11 cellular contexts compared by ENCODE assay signal in the genomic region with DNA sequence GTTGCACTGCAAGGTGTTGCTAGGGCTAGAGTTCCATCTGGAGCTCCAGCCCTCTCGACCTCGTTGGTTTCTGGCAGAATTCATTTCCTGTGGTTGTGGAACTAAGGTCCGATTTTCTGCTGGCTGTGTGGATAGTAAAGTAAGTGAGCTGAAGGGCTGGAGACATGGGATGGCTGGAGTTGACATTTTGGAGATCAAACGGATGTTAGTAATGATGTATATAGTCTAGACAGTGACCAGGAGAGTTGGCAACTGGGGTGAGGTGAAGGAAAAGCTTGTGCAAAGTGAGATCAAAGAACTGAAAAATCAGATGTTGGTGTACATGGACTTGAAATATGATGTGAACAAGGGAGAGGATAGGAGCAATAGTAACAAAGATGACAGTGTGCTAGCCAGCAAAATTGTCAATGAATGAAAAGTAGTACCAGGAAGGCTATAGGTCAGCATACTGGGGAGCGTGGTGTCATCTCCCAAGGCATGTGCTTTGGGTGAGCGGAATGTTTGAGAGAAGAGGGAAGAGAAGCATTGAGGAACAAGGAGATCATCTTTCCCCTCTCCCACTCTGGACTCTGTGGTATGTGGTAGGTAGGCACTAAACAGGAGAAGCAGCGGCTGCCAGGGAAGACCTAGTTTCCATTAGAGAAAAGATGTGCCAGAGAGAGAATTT. TPM values are rescaled to one million over a fixed set of nuclear protein-coding genes. Genes with fewer than 3 reads are reported as not detected.
DNase-seq lines count a peak whose midpoint lies in the region; ATAC-seq and TF ChIP-seq lines count a peak whose summit lies in the region.
"Had no signal": no experiment of that assay in that cellular context is flagged by ENCODE, and none has a peak within 500 bp of the region (broad histone marks: within the 10 kb centered on the region; RNA-seq: fewer than 3 reads in every experiment).

No MANE protein-coding gene starts in this region.

- no peak overlapping the region for H2AFZ ChIP-seq in Loucy (ENCODE audit: low read length)

- peak overlapping the region; percentile 39 for H3K4me3 ChIP-seq in Loucy (ENCODE audit: low read length, poor library complexity, severe bottlenecking)
- no peak overlapping the region for H3K4me3 ChIP-seq in CD8-positive, alpha-beta memory T cell (ENCODE audit: low read length)

- H3K9me3 ChIP-seq in Loucy (ENCODE audit: insufficient read depth, low read depth, low read length), result no peaks in the 10 kb centered on the region
- no peaks in the 10 kb centered on the region for H3K9me3 ChIP-seq in CD8-positive, alpha-beta memory T cell (ENCODE audit: low read length)

- no peak for DNase-seq in left ventricle myocardium superior
- DNase-seq in Right ventricle myocardium superior, result no peak
- DNase-seq in GM13976 (ENCODE audit: low spot score), result no peak
- DNase-seq in activated gamma-delta T cell (lab: John Stamatoyannopoulos, UW), result no peak
- DNase-seq in CD8-positive, alpha-beta memory T cell, result no peak
- DNase-seq: erythroblast, NCI-H1417 had no signal

- peaks cover 22% of the 10 kb centered on the region for H3K4me1 ChIP-seq in Loucy (ENCODE audit: insufficient read depth, low read length, poor library complexity, severe bottlenecking)
- peaks cover 8% of the 10 kb centered on the region for H3K4me1 ChIP-seq in CD8-positive, alpha-beta memory T cell (ENCODE audit: insufficient read depth, low read length)

- H3K27me3 ChIP-seq in Loucy (ENCODE audit: insufficient read depth, low read length, poor library complexity, severe bottlenecking), result no peaks in the 10 kb centered on the region
- no peaks in the 10 kb centered on the region for H3K27me3 ChIP-seq in CD8-positive, alpha-beta memory T cell (ENCODE audit: insufficient read depth, low read length, poor library complexity, severe bottlenecking)

- peaks cover 4% of the 10 kb centered on the region for H4K20me1 ChIP-seq in Loucy (ENCODE audit: insufficient read depth, low read length, poor library complexity, severe bottlenecking)

- H3K9me3 Mint-ChIP-seq in stimulated activated memory B cell treated with anti-CD40 and anti-IgM and Interleukin-4, amounts not matched to agents 10 μg/mL and 1 μg/mL and 100 μg/mL, for 72 hours, result no peaks in the 10 kb centered on the region
- H3K9me3 Mint-ChIP-seq in CD8-positive, alpha-beta memory T cell, result no peaks in the 10 kb centered on the region
- H3K9me3 Mint-ChIP-seq: activated naive CD4-positive, alpha-beta T cell treated with anti-CD3 and anti-CD28 coated beads, Interleukin-2, amount 50 U/mL, for 24 hours had no signal

- CTCF ChIA-PET in CD8-positive, alpha-beta memory T cell (lab: Charles Lee), result interaction anchor here (1.1 kb wide), 1 partner anchor 9 kb away, joined by 3 read pairs; no protein-coding TSS in a partner anchor

- no peak overlapping the region for H3K27ac ChIP-seq in CD8-positive, alpha-beta memory T cell (ENCODE audit: low read depth, low read length)

- intact Hi-C loops in left ventricle myocardium superior (cut with micrococcal nuclease), result no loop called here
- intact Hi-C loops in Right ventricle myocardium superior (cut with DNase I), result no loop called here

- peak overlapping the region; percentile 58 for H3K4me3 Mint-ChIP-seq in stimulated activated memory B cell treated with anti-CD40 and anti-IgM and Interleukin-4, amounts not matched to agents 10 μg/mL and 1 μg/mL and 100 μg/mL, for 72 hours
- H3K4me3 Mint-ChIP-seq in CD8-positive, alpha-beta memory T cell, result no peak overlapping the region
- H3K4me3 Mint-ChIP-seq: activated naive CD4-positive, alpha-beta T cell treated with anti-CD3 and anti-CD28 coated beads, Interleukin-2, amount 50 U/mL, for 24 hours had no signal

- in situ Hi-C loops in GM13976 (cut with MboI; ENCODE audit: low sequenced_read_pairs, unreplicated experiment), result no loop called here

- H3K4me1 Mint-ChIP-seq in stimulated activated memory B cell treated with anti-CD40 and anti-IgM and Interleukin-4, amounts not matched to agents 10 μg/mL and 1 μg/mL and 100 μg/mL, for 72 hours, result peaks cover 61% of the 10 kb centered on the region
- peaks cover 32 to 49% (median 42%) of the 10 kb centered on the region in 3 donors for H3K4me1 Mint-ChIP-seq in CD8-positive, alpha-beta memory T cell

- H3K27me3 Mint-ChIP-seq in stimulated activated memory B cell treated with anti-CD40 and anti-IgM and Interleukin-4, amounts not matched to agents 10 μg/mL and 1 μg/mL and 100 μg/mL, for 72 hours, result no peaks in the 10 kb centered on the region
- H3K27me3 Mint-ChIP-seq in CD8-positive, alpha-beta memory T cell, result no peaks in the 10 kb centered on the region
- H3K27me3 Mint-ChIP-seq: activated naive CD4-positive, alpha-beta T cell treated with anti-CD3 and anti-CD28 coated beads, Interleukin-2, amount 50 U/mL, for 24 hours had no signal

- peaks cover 62% of the 10 kb centered on the region for H3K79me2 ChIP-seq in Loucy (ENCODE audit: insufficient read depth, low read length)

- H3K27ac Mint-ChIP-seq in stimulated activated memory B cell treated with anti-CD40 and anti-IgM and Interleukin-4, amounts not matched to agents 10 μg/mL and 1 μg/mL and 100 μg/mL, for 72 hours, result peak overlapping the region; percentile 78
- H3K27ac Mint-ChIP-seq in CD8-positive, alpha-beta memory T cell, result peak overlapping the region in 2 of 8 donors; percentile 4 to 49
- H3K27ac Mint-ChIP-seq: activated naive CD4-positive, alpha-beta T cell treated with anti-CD3 and anti-CD28 coated beads, Interleukin-2, amount 50 U/mL, for 24 hours had no signal

- H3K9me2 ChIP-seq in Loucy (replicated peaks; ENCODE audit: low read depth, low read length), result no peaks in the 10 kb centered on the region

- H3F3A ChIP-seq in Loucy (ENCODE audit: low read depth), result no peaks in the 10 kb centered on the region

- H3K36me3 ChIP-seq in Loucy (ENCODE audit: insufficient read depth, low read length), result peaks cover 12% of the 10 kb centered on the region; the same call in 1 of the 2 replicates
- peaks cover under 1% of the 10 kb centered on the region for H3K36me3 ChIP-seq in CD8-positive, alpha-beta memory T cell (ENCODE audit: insufficient read depth, low read length)

- POLR2A ChIA-PET in CD8-positive, alpha-beta memory T cell (lab: Charles Lee), result no interaction called here

- no peak overlapping the region for H3K9ac ChIP-seq in Loucy (ENCODE audit: low read depth, low read length, poor library complexity, severe bottlenecking)

- peak; percentile 46 for ATAC-seq in left ventricle myocardium superior
- ATAC-seq in Right ventricle myocardium superior (ENCODE audit: poor library complexity), result no peak
- ATAC-seq in HG02678 (IDR thresholded peaks at IDR 0.05; ENCODE audit: unreplicated experiment), result peak; percentile 22
- peak; percentile 62 for ATAC-seq in stimulated activated memory B cell treated with anti-CD40 and anti-IgM and Interleukin-4, amounts not matched to agents 10 μg/mL and 1 μg/mL and 100 μg/mL, for 72 hours

- TF ChIP-seq CTCF in Loucy (conservative IDR thresholded peaks at IDR 0.05; ENCODE audit: low read length) (no peak), GM13976 (IDR thresholded peaks at IDR 0.05; ENCODE audit: borderline replicate concordance, control extremely low read depth, extremely low read depth, insufficient read depth, missing control alignments) (no peak)

- H3K36me3 Mint-ChIP-seq in stimulated activated memory B cell treated with anti-CD40 and anti-IgM and Interleukin-4, amounts not matched to agents 10 μg/mL and 1 μg/mL and 100 μg/mL, for 72 hours, result peaks cover 34% of the 10 kb centered on the region
- peaks cover 0 to 42% (median 24%) of the 10 kb centered on the region in 3 donors for H3K36me3 Mint-ChIP-seq in CD8-positive, alpha-beta memory T cell

- peak overlapping the region; percentile 70 for H3K4me2 ChIP-seq in Loucy (ENCODE audit: low read depth, low read length, poor library complexity, severe bottlenecking)

RNA-seq across cellular contexts. Expression of a gene that starts 7.8 kb away (rescaled TPM):
- 21.2 TPM for total RNA-seq in left ventricle myocardium superior
- 21.4 TPM for total RNA-seq in Right ventricle myocardium superior
- 10 to 100 TPM; 23.0 to 27.2 TPM for total RNA-seq in CD8-positive, alpha-beta memory T cell
- 9.7 TPM for polyA plus RNA-seq in CD8-positive, alpha-beta memory T cell

RNA-seq across cellular contexts. Expression of a gene that starts 7.9 kb away (rescaled TPM):
- total RNA-seq in left ventricle myocardium superior, result 19.2 TPM
- 20.4 TPM for total RNA-seq in Right ventricle myocardium superior
- total RNA-seq in CD8-positive, alpha-beta memory T cell, result 10 to 100 TPM in 1 of 2 experiments, 1 to 10 TPM in 1; 9.5 to 10.3 TPM
- polyA plus RNA-seq in CD8-positive, alpha-beta memory T cell, result 7.2 TPM
